14 cellular contexts compared by ENCODE assay signal in the genomic region with DNA sequence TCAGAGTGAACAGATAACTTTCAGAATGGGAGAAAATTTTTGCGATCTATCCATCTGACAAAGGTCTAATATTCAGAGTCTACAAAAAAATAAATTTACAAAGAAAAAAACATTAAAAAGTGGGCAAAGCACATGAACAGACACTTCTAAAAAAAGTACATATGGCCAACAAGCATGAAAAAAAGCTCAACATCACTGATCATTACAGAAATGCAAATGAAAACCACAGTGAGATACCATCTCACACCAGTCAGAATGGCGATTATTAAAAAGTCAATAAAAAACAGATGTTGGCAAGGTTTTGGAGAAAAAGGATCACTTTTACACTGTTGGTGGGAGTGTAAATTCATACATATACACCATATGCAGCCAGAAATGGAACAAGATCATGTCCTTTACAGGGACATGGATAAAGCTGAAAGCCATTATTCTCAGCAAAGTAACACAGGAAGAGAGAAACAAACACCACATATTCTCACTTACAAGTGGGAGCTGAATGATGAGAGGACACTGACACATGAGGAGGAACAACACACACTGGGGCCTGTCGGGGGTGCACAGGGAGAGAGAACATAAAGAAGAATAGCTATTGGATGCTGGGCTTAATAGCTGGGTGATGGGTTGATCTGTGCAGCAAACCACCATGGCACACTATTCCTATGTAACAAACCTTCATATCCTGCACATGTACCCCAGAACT.
"Had no signal": no experiment of that assay in that cellular context is flagged by ENCODE, and none has a peak within 500 bp of the region (broad histone marks: within the 10 kb centered on the region; RNA-seq: fewer than 3 reads in every experiment).

No MANE protein-coding gene starts in this region.

- H3K4me1 ChIP-seq: ascending aorta, gastroesophageal sphincter, thyroid gland had no signal

- H3K27ac ChIP-seq: ascending aorta, dorsolateral prefrontal cortex, gastroesophageal sphincter, neutrophil, skin epidermis, thyroid gland had no signal

- H3K9me3 ChIP-seq: ascending aorta, gastroesophageal sphincter, neutrophil, thyroid gland had no signal

- H3K4me3 ChIP-seq: ascending aorta, dorsolateral prefrontal cortex, gastroesophageal sphincter, skin epidermis, thyroid gland had no signal

- FAIRE-seq: bronchial epithelial cell, islet of Langerhans had no signal

- DNase-seq: activated CD4-positive, alpha-beta T cell treated with anti-CD3 and anti-CD28 coated beads, Interleukin-2, amount 50 U/mL, for 4 hours; activated CD4-positive, CD25-positive, alpha-beta regulatory T cell treated with anti-CD3 and anti-CD28 coated beads, Interleukin-2, amount 50 U/mL, for 72 hours; activated T-cell treated with anti-CD3 and anti-CD28 coated beads, Interleukin-2, amount 50 U/mL, for 48 hours; dorsolateral prefrontal cortex; erythroblast; naive B cell; T-helper 9 cell; thyroid gland had no signal

- ATAC-seq: gastroesophageal sphincter had no signal

- H3K4me3 Mint-ChIP-seq: naive B cell had no signal

- H3K27me3 ChIP-seq: ascending aorta, gastroesophageal sphincter, neutrophil, thyroid gland had no signal

- H3K36me3 Mint-ChIP-seq: naive B cell had no signal

- H3K36me3 ChIP-seq: ascending aorta, gastroesophageal sphincter, neutrophil, thyroid gland had no signal

- H3K27me3 Mint-ChIP-seq: naive B cell had no signal
